In genomic region chr3:113695818-113696645, GRCh38 we compare ENCODE assay signal across 1 cellular context.
A peak's percentile ranks its signal among the peaks of the same experiment; 100 is the strongest.
TF ChIP-seq lines count a peak whose summit lies in the region.

TSS of gene USF3 (minus strand) at chr3:113696642. CDS start at chr3:113674878, 21,764 bp downstream.

TF ChIP-seq in GM12878, 131 proteins besides CTCF, POLR2A, EP300 and RAD21 (continued from another document):
- TF ChIP-seq NKRF (conservative IDR thresholded peaks at IDR 0.05) (peak; percentile 62), NBN (IDR thresholded peaks at IDR 0.05) (0 out of 2 replicates have a peak, but pooled peaks have one; percentile 25), ZNF207 (IDR thresholded peaks at IDR 0.05; ENCODE audit: borderline replicate concordance) (no peak), IKZF1 (conservative IDR thresholded peaks at IDR 0.05) (peak; percentile 44), SMAD1 (IDR thresholded peaks at IDR 0.05; ENCODE audit: low read depth, partially characterized antibody) (peak; percentile 19), POLR2AphosphoS5 (IDR thresholded peaks at IDR 0.05; ENCODE audit: low read length) (peak; percentile 58; the same call in 1 of the 2 replicates)
TF ChIP-seq in GM12878: peak in this region for 18.
